ENCODE assay signal across 17 cellular contexts in genomic region chr3:81013360-81013759, GRCh38.
DNase-seq lines count a peak whose midpoint lies in the region; ATAC-seq and TF ChIP-seq lines count a peak whose summit lies in the region.
"Had no signal": no experiment of that assay in that cellular context is flagged by ENCODE, and none has a peak within 500 bp of the region (broad histone marks: within the 10 kb centered on the region; RNA-seq: fewer than 3 reads in every experiment).

No MANE protein-coding gene starts in this region.

- in situ Hi-C loops in astrocyte of the spinal cord (cut with HindIII; ENCODE audit: low sequenced_read_pairs): no loop called here

- POLR2A ChIA-PET in T-cell (lab: Charles Lee): no interaction called here

- H3K27me3 Mint-ChIP-seq in T-cell: no peaks in the 10 kb centered on the region

- H3K27ac Mint-ChIP-seq in T-cell: no peak overlapping the region

- no peaks in the 10 kb centered on the region for H3K9me3 ChIP-seq in effector memory CD4-positive, alpha-beta T cell (ENCODE audit: control insufficient read depth, low read length)

- TF ChIP-seq CTCF in astrocyte of the spinal cord (IDR thresholded peaks at IDR 0.05; ENCODE audit: low read depth, low read length) (no peak), retinal pigment epithelial cell (conservative IDR thresholded peaks at IDR 0.05; ENCODE audit: low read depth, low read length) (no peak)

- H3K9me3 Mint-ChIP-seq in T-cell: peaks cover 16 to 21% (median 19%) of the 10 kb centered on the region in 3 donors

- H3K36me3 Mint-ChIP-seq in T-cell: no peaks in the 10 kb centered on the region

- no peaks in the 10 kb centered on the region for H3K4me1 ChIP-seq in effector memory CD4-positive, alpha-beta T cell (ENCODE audit: control insufficient read depth, insufficient read depth, low read length, poor library complexity, severe bottlenecking)

- H3K36me3 ChIP-seq in effector memory CD4-positive, alpha-beta T cell (ENCODE audit: control insufficient read depth, insufficient read depth, low read length): no peaks in the 10 kb centered on the region

- CTCF ChIA-PET in T-cell (lab: Charles Lee): no interaction called here

- no peaks in the 10 kb centered on the region for H3K4me1 Mint-ChIP-seq in T-cell

- DNase-seq in astrocyte of the spinal cord (ENCODE audit: low read depth, low spot score) (peak; percentile 10), retinal pigment epithelial cell (ENCODE audit: low read depth) (peak; percentile 47), dedifferentiated amniotic fluid mesenchymal stem cell (ENCODE audit: extremely low spot score) (no peak), T-cell (no peak)
- DNase-seq in effector memory CD4-positive, alpha-beta T cell: no peak
- DNase-seq: ACHN, GDM1, NCI-H1694 treated with DMSO at 0.1 percent for 48 hours, NCI-H510A, NCI-H748 treated with DMSO at 0.1 percent for 48 hours, OCI-M1, SHP77 had no signal

- no peak overlapping the region for H3K4me3 Mint-ChIP-seq in T-cell

- H3K27me3 ChIP-seq in effector memory CD4-positive, alpha-beta T cell (replicated peaks; ENCODE audit: control insufficient read depth, insufficient read depth, low read length, poor library complexity, severe bottlenecking): no peaks in the 10 kb centered on the region

- ATAC-seq in GM18867 (IDR thresholded peaks at IDR 0.05; ENCODE audit: unreplicated experiment): peak; percentile 62
- ATAC-seq in HG02981 (IDR thresholded peaks at IDR 0.05; ENCODE audit: unreplicated experiment): peak; percentile 79
- ATAC-seq in T-cell (replicated peaks in 1 of 4): no peak
- no peak for ATAC-seq in HG03108 (IDR thresholded peaks at IDR 0.05; ENCODE audit: unreplicated experiment)

- H3K27ac ChIP-seq in effector memory CD4-positive, alpha-beta T cell (ENCODE audit: insufficient read depth, low read length, poor library complexity, severe bottlenecking): no peak overlapping the region
- H3K27ac ChIP-seq: C4-2B, SK-N-MC had no signal

- no peak overlapping the region for H3K4me3 ChIP-seq in astrocyte of the spinal cord (ENCODE audit: low read depth, low read length)
- no peak overlapping the region for H3K4me3 ChIP-seq in retinal pigment epithelial cell (ENCODE audit: low read length)
- H3K4me3 ChIP-seq in effector memory CD4-positive, alpha-beta T cell (ENCODE audit: insufficient read depth, low read depth, low read length, poor library complexity, severe bottlenecking): no peak overlapping the region
- H3K4me3 ChIP-seq: SK-N-MC had no signal

Comparison
In these comparisons a context has a peak if more than half of its experiments do, and no peak if none do; other contexts are left out.
1. ATAC-seq: peak in GM18867 (single experiment) and HG02981 (single experiment); none in T-cell (0 of 4) and HG03108 (single experiment).
2. DNase-seq: peak in astrocyte of the spinal cord (single experiment) and retinal pigment epithelial cell (single experiment); none in effector memory CD4-positive, alpha-beta T cell (0 of 3), dedifferentiated amniotic fluid mesenchymal stem cell (single experiment) and T-cell (0 of 34).